ENCODE assay signal across 1 cellular context in genomic region chr22:43118953-43119458, GRCh38.
TF ChIP-seq lines count a peak whose summit lies in the region.

No MANE protein-coding gene starts in this region.

TF ChIP-seq in GM12878, 131 proteins besides CTCF, POLR2A, EP300 and RAD21 (continues in another document):
- TF ChIP-seq MXI1 (IDR thresholded peaks at IDR 0.05; ENCODE audit: low read depth, low read length) (peak; percentile 33; the same call in 1 of the 2 replicates), TBL1XR1 (IDR thresholded peaks at IDR 0.05; ENCODE audit: low read depth, low read length) (no peak), ATF7 (IDR thresholded peaks at IDR 0.05; ENCODE audit: low read depth) (peak; percentile 57; the same call in 1 of the 2 replicates), SREBF1 (IDR thresholded peaks at IDR 0.05; ENCODE audit: low read length) (no peak), SKIL (IDR thresholded peaks at IDR 0.05; ENCODE audit: low read depth, poor library complexity, severe bottlenecking) (no peak), EGR1 (IDR thresholded peaks at IDR 0.05; ENCODE audit: borderline replicate concordance in 1 of 2, low read depth in 2 of 2, low read length in 2 of 2) (peak in 1 of 2 experiments; percentile 15; a peak in 1 of 3 replicates), ZBTB4 (CRISPR knock-in tag; IDR thresholded peaks at IDR 0.05) (no peak), CEBPZ (IDR thresholded peaks at IDR 0.05; ENCODE audit: low read depth, low read length) (no peak), ELK1 (IDR thresholded peaks at IDR 0.05; ENCODE audit: low read depth, low read length) (no peak), RUNX3 (IDR thresholded peaks at IDR 0.05; ENCODE audit: low read length) (peak; percentile 29; the same call in 1 of the 2 replicates), KLF5 (IDR thresholded peaks at IDR 0.05; ENCODE audit: partially characterized antibody) (no peak), RBBP5 (conservative IDR thresholded peaks at IDR 0.05) (no peak), CHD4 (IDR thresholded peaks at IDR 0.05) (no peak), TARDBP (IDR thresholded peaks at IDR 0.05; ENCODE audit: borderline replicate concordance) (no peak), IKZF2 (IDR thresholded peaks at IDR 0.05) (peak; percentile 17 to 21; a peak in 1 of 4 replicates), KDM1A (IDR thresholded peaks at IDR 0.05; ENCODE audit: borderline replicate concordance) (no peak), CREB1 (IDR thresholded peaks at IDR 0.05; ENCODE audit: low read depth) (no peak), ZNF24 (IDR thresholded peaks at IDR 0.05) (no peak), SUZ12 (IDR thresholded peaks at IDR 0.05; ENCODE audit: unreplicated experiment) (no peak), MEF2B (IDR thresholded peaks at IDR 0.05; ENCODE audit: partially characterized antibody, poor library complexity, severe bottlenecking) (peak; percentile 89), MTA3 (IDR thresholded peaks at IDR 0.05; ENCODE audit: borderline replicate concordance, low read length) (no peak), CUX1 (IDR thresholded peaks at IDR 0.05; ENCODE audit: insufficient replicate concordance, low read depth, low read length) (no peak), ZBTB11 (CRISPR knock-in tag; IDR thresholded peaks at IDR 0.05) (no peak), MTA2 (IDR thresholded peaks at IDR 0.05; ENCODE audit: low read depth) (no peak), ASH2L (IDR thresholded peaks at IDR 0.05; ENCODE audit: borderline replicate concordance, low read depth) (no peak), POU2F2 (IDR thresholded peaks at IDR 0.05; ENCODE audit: borderline replicate concordance, low read depth, low read length) (no peak), POLR2AphosphoS2 (IDR thresholded peaks at IDR 0.05; ENCODE audit: low read depth, low read length) (no peak), TAF1 (IDR thresholded peaks at IDR 0.05; ENCODE audit: borderline replicate concordance, low read depth, low read length) (no peak), EED (IDR thresholded peaks at IDR 0.05; ENCODE audit: low read depth) (no peak), ZNF687 (IDR thresholded peaks at IDR 0.05) (no peak), ZZZ3 (IDR thresholded peaks at IDR 0.05; ENCODE audit: control insufficient read depth, insufficient read length, low read depth) (no peak)
